In genomic region chr10:91149550-91149949, GRCh38 we compare ENCODE assay signal across 34 cellular contexts.
DNase-seq lines count a peak whose midpoint lies in the region; ATAC-seq, FAIRE-seq and TF ChIP-seq lines count a peak whose summit lies in the region.
"Had no signal": no experiment of that assay in that cellular context is flagged by ENCODE, and none has a peak within 500 bp of the region (broad histone marks: within the 10 kb centered on the region; RNA-seq: fewer than 3 reads in every experiment).

No MANE protein-coding gene starts in this region.

- no peak for TF ChIP-seq EP300 in K562 (IDR thresholded peaks at IDR 0.05; ENCODE audit: low read length)

- CTCF ChIA-PET in activated CD4-positive, alpha-beta T cell treated with anti-CD3 and anti-CD28 coated beads for 36 hours (lab: Charles Lee) = interaction anchor here (2.1 kb wide), 1 partner anchor 101 kb away, joined by 8 read pairs; no protein-coding TSS in a partner anchor
- CTCF ChIA-PET in HEK293 (lab: Yijun Ruan, JAX) (interaction anchor here (0.5 to 0.6 kb wide), 2 partner anchors 101 to 533 kb away, joined by 3 read pairs; no protein-coding TSS in a partner anchor), K562 (lab: Yijun Ruan, JAX; ENCODE audit: low intra/inter-chr PET ratio) (no interaction called here)

- H3K4me2 ChIP-seq in K562 (ENCODE audit: insufficient read depth, low read length) = no peak overlapping the region
- H3K4me2 ChIP-seq: A549; BLaER1; BLaER1 treated with 17β-estradiol and CSF1 and Interleukin-3, amounts not matched to agents 10 nM and 100 nM had no signal

- no peak overlapping the region for H2AFZ ChIP-seq in K562 (ENCODE audit: low read depth, low read length)

- DNase-seq in activated CD4-positive, alpha-beta T cell treated with anti-CD3 and anti-CD28 coated beads, Interleukin-2, amount 10 ng/mL, durations not matched to agents 24 days and 14 days = peak; percentile 30
- no peak for DNase-seq in activated CD4-positive, alpha-beta T cell treated with anti-CD3 and anti-CD28 coated beads for 36 hours
- no peak for DNase-seq in K562 (ENCODE audit: extremely low read depth in 1 of 4, low spot score in 3 of 4)
- DNase-seq in C1 segment of cervical spinal cord (lab: John Stamatoyannopoulos, UW) = no peak
- no peak for DNase-seq in NCI-H510A (lab: John Stamatoyannopoulos, UW)
- DNase-seq: 8988T; ACHN; AML-193; BE2C; Caco-2; Calu3; CD4-positive, alpha-beta memory T cell; CD4-positive, alpha-beta T cell; CD4-positive, CD25-positive, alpha-beta regulatory T cell; CD8-positive, alpha-beta memory T cell; CD8-positive, alpha-beta T cell; COR-L47; DMS 273 treated with DMSO at 0.1 percent for 48 hours; DMS153; DMS53; DMS79; DMS79 treated with DMSO at 0.1 percent for 48 hours; DND-41; EL had no signal

- no peak for TF ChIP-seq POLR2A in K562 (conservative IDR thresholded peaks at IDR 0.05)

- no peak overlapping the region for H3K9ac ChIP-seq in K562 (ENCODE audit: insufficient read depth in 1 of 2, low read depth in 2 of 2, low read length in 2 of 2)
- H3K9ac ChIP-seq: BLaER1; BLaER1 treated with 17β-estradiol and CSF1 and Interleukin-3, amounts not matched to agents 10 nM and 100 nM had no signal

- no TSS peak for BruUV-seq in K562 (replicated peaks; lab: Mats Ljungman, UMichigan)

- H3K9me3 ChIP-seq in HEK293 (ENCODE audit: control insufficient read depth, insufficient read depth, low read depth, low read length) (no peaks in the 10 kb centered on the region), K562 (replicated peaks; ENCODE audit: control insufficient read depth, insufficient read depth, low read depth, low read length) (no peaks in the 10 kb centered on the region)
- H3K9me3 ChIP-seq: A549, BE2C, BLaER1, Caco-2 had no signal

- ATAC-seq in activated CD4-positive, alpha-beta T cell treated with anti-CD3 and anti-CD28 coated beads for 36 hours = no peak
- no peak for ATAC-seq in K562
- ATAC-seq: A549; CD8-positive, alpha-beta T cell had no signal

- H3K27me3 ChIP-seq in K562 (ENCODE audit: control insufficient read depth in 2 of 2, insufficient read depth in 2 of 2, low read length in 2 of 2) = no peaks in the 10 kb centered on the region; a peak in 2 of 5 replicates
- H3K27me3 ChIP-seq: BE2C; BLaER1; BLaER1 treated with 17β-estradiol and CSF1 and Interleukin-3, amounts not matched to agents 10 nM and 100 nM had no signal

- in situ Hi-C loops in K562 (cut with MboI) = no loop called here

- H3K4me3 Mint-ChIP-seq in activated CD4-positive, alpha-beta T cell treated with anti-CD3 and anti-CD28 coated beads, Interleukin-2, amount 10 ng/mL, durations not matched to agents 24 days and 14 days = no peak overlapping the region
- H3K4me3 Mint-ChIP-seq in activated CD4-positive, alpha-beta T cell treated with anti-CD3 and anti-CD28 coated beads for 36 hours = no peak overlapping the region
- H3K4me3 Mint-ChIP-seq: B cell; CD14-positive monocyte; CD4-positive, alpha-beta T cell; CD4-positive, CD25-positive, alpha-beta regulatory T cell; CD8-positive, alpha-beta memory T cell; CD8-positive, alpha-beta T cell had no signal

- no peaks in the 10 kb centered on the region for H3K36me3 ChIP-seq in HEK293 (ENCODE audit: control insufficient read depth in 2 of 2, insufficient read depth in 1 of 2, low read length in 2 of 2)
- H3K36me3 ChIP-seq in K562 (ENCODE audit: control insufficient read depth, insufficient read depth, low read length) = no peaks in the 10 kb centered on the region
- H3K36me3 ChIP-seq: BE2C; BLaER1; BLaER1 treated with 17β-estradiol and CSF1 and Interleukin-3, amounts not matched to agents 10 nM and 100 nM had no signal

- peaks cover 9% of the 10 kb centered on the region for H3K27me3 Mint-ChIP-seq in activated CD4-positive, alpha-beta T cell treated with anti-CD3 and anti-CD28 coated beads, Interleukin-2, amount 10 ng/mL, durations not matched to agents 24 days and 14 days
- H3K27me3 Mint-ChIP-seq in activated CD4-positive, alpha-beta T cell treated with anti-CD3 and anti-CD28 coated beads for 36 hours = peaks cover 3% of the 10 kb centered on the region
- H3K27me3 Mint-ChIP-seq: B cell had no signal

- H3K4me1 ChIP-seq in HEK293 (ENCODE audit: control insufficient read depth, insufficient read depth, low read length) (no peaks in the 10 kb centered on the region), K562 (replicated peaks in 1 of 2; ENCODE audit: control insufficient read depth in 2 of 2, insufficient read depth in 2 of 2, low read length in 2 of 2) (peaks cover 0 to 6% of the 10 kb centered on the region in 2 experiments; a peak in 2 of 5 replicates)
- H3K4me1 ChIP-seq: A549, BE2C, BLaER1, Caco-2 had no signal

- H3K4me3 ChIP-seq in HEK293 (ENCODE audit: low read depth, low read length) (no peak overlapping the region), K562 (no peak overlapping the region)
- H3K4me3 ChIP-seq: A549; BLaER1; BLaER1 treated with 17β-estradiol and CSF1 and Interleukin-3, amounts not matched to agents 10 nM and 100 nM had no signal

- no peaks in the 10 kb centered on the region for H4K20me1 ChIP-seq in K562 (replicated peaks; ENCODE audit: control insufficient read depth, insufficient read depth, low read length)
- H4K20me1 ChIP-seq: BLaER1; BLaER1 treated with 17β-estradiol and CSF1 and Interleukin-3, amounts not matched to agents 10 nM and 100 nM had no signal

- H3K4me1 Mint-ChIP-seq in activated CD4-positive, alpha-beta T cell treated with anti-CD3 and anti-CD28 coated beads, Interleukin-2, amount 10 ng/mL, durations not matched to agents 24 days and 14 days = no peaks in the 10 kb centered on the region
- no peaks in the 10 kb centered on the region for H3K4me1 Mint-ChIP-seq in activated CD4-positive, alpha-beta T cell treated with anti-CD3 and anti-CD28 coated beads for 36 hours
- H3K4me1 Mint-ChIP-seq: B cell; CD4-positive, alpha-beta memory T cell; CD4-positive, CD25-positive, alpha-beta regulatory T cell; CD8-positive, alpha-beta memory T cell had no signal

- no peak for TF ChIP-seq RAD21 in K562 (CRISPR knock-in tag; conservative IDR thresholded peaks at IDR 0.05 in 1 of 2, IDR thresholded peaks at IDR 0.05 in 1 of 2)

- H3K9me1 ChIP-seq in K562 (ENCODE audit: control insufficient read depth, insufficient read depth, low read length) = no peaks in the 10 kb centered on the region

- H3K36me3 Mint-ChIP-seq in activated CD4-positive, alpha-beta T cell treated with anti-CD3 and anti-CD28 coated beads, Interleukin-2, amount 10 ng/mL, durations not matched to agents 24 days and 14 days (ENCODE audit: low read depth) = no peaks in the 10 kb centered on the region
- H3K36me3 Mint-ChIP-seq in activated CD4-positive, alpha-beta T cell treated with anti-CD3 and anti-CD28 coated beads for 36 hours (ENCODE audit: low read depth) = no peaks in the 10 kb centered on the region
- H3K36me3 Mint-ChIP-seq: CD14-positive monocyte; CD4-positive, alpha-beta memory T cell; CD8-positive, alpha-beta memory T cell; CD8-positive, alpha-beta T cell had no signal

- no peaks in the 10 kb centered on the region for H3K79me2 ChIP-seq in K562 (ENCODE audit: control insufficient read depth, insufficient read depth, low read length)

- H3K9me3 Mint-ChIP-seq in activated CD4-positive, alpha-beta T cell treated with anti-CD3 and anti-CD28 coated beads, Interleukin-2, amount 10 ng/mL, durations not matched to agents 24 days and 14 days = no peaks in the 10 kb centered on the region
- no peaks in the 10 kb centered on the region for H3K9me3 Mint-ChIP-seq in activated CD4-positive, alpha-beta T cell treated with anti-CD3 and anti-CD28 coated beads for 36 hours (ENCODE audit: low read depth)
- H3K9me3 Mint-ChIP-seq: CD4-positive, alpha-beta memory T cell; CD4-positive, alpha-beta T cell; CD8-positive, alpha-beta memory T cell; CD8-positive, alpha-beta T cell had no signal

- no peak for TF ChIP-seq CTCF in HEK293 (tag by site-specific recombination; IDR thresholded peaks at IDR 0.05)
- TF ChIP-seq CTCF in K562 (IDR thresholded peaks at IDR 0.05 in 2 of 3, conservative IDR thresholded peaks at IDR 0.05 in 1 of 3; ENCODE audit: insufficient read depth in 2 of 3, low read depth in 1 of 3, low read length in 3 of 3) = no peak

- H3K27ac ChIP-seq in HEK293 (ENCODE audit: extremely low read depth, low read depth, low read length) (no peak overlapping the region), K562 (ENCODE audit: extremely low read depth, low read depth, low read length) (no peak overlapping the region)
- H3K27ac ChIP-seq: 22Rv1; A549; BLaER1; BLaER1 treated with 17β-estradiol and CSF1 and Interleukin-3, amounts not matched to agents 10 nM and 100 nM; C4-2B had no signal

- intact Hi-C loops in activated CD4-positive, alpha-beta T cell treated with anti-CD3 and anti-CD28 coated beads, Interleukin-2, amount 10 ng/mL, durations not matched to agents 24 days and 14 days (cut with micrococcal nuclease) = no loop called here
- intact Hi-C loops in activated CD4-positive, alpha-beta T cell treated with anti-CD3 and anti-CD28 coated beads for 36 hours (cut with DNase I, micrococcal nuclease) = no loop called here
- intact Hi-C loops in K562 (cut with micrococcal nuclease) = no loop called here

- no peak for FAIRE-seq in K562 (lab: Jason Lieb, UNC)
- FAIRE-seq: A204.1, A549, D721Med had no signal

- POLR2A ChIA-PET in activated CD4-positive, alpha-beta T cell treated with anti-CD3 and anti-CD28 coated beads for 36 hours (lab: Charles Lee) = no interaction called here
- POLR2A ChIA-PET in HEK293 (lab: Yijun Ruan, JAX) (no interaction called here), K562 (lab: Yijun Ruan, JAX) (no interaction called here)

- 14% methylated on average over 3 of the region's 3 CpGs for WGBS in K562 (ENCODE audit: insufficient coverage, low coverage, missing lambda C conversion rate)

- no peak overlapping the region for H3K27ac Mint-ChIP-seq in activated CD4-positive, alpha-beta T cell treated with anti-CD3 and anti-CD28 coated beads, Interleukin-2, amount 10 ng/mL, durations not matched to agents 24 days and 14 days
- no peak overlapping the region for H3K27ac Mint-ChIP-seq in activated CD4-positive, alpha-beta T cell treated with anti-CD3 and anti-CD28 coated beads for 36 hours
- H3K27ac Mint-ChIP-seq: B cell; CD14-positive monocyte; CD4-positive, alpha-beta memory T cell; CD4-positive, alpha-beta T cell; CD4-positive, CD25-positive, alpha-beta regulatory T cell; CD8-positive, alpha-beta memory T cell; CD8-positive, alpha-beta T cell had no signal

TF ChIP-seq in HEK293, 187 proteins besides CTCF, POLR2A, EP300 and RAD21:
- TF ChIP-seq ZNF623 (tag by site-specific recombination; IDR thresholded peaks at IDR 0.05) (peak; percentile 80), ZEB2 (tag by site-specific recombination; IDR thresholded peaks at IDR 0.05) (no peak)

TF ChIP-seq in K562, 482 proteins besides CTCF, POLR2A, EP300 and RAD21:
- no peak for TF ChIP-seq PTRF (tag; IDR thresholded peaks at IDR 0.05)
- TF ChIP-seq RBM25 (IDR thresholded peaks at IDR 0.05; ENCODE audit: low read depth, low read length, severe bottlenecking) = peak; percentile 75
- TF ChIP-seq ZNF253 (CRISPR knock-in tag; conservative IDR thresholded peaks at IDR 0.05) = no peak
- no peak for TF ChIP-seq CHD1 (IDR thresholded peaks at IDR 0.05; ENCODE audit: low read length)
